ENCODE assay signal across 22 cellular contexts in the genomic region with DNA sequence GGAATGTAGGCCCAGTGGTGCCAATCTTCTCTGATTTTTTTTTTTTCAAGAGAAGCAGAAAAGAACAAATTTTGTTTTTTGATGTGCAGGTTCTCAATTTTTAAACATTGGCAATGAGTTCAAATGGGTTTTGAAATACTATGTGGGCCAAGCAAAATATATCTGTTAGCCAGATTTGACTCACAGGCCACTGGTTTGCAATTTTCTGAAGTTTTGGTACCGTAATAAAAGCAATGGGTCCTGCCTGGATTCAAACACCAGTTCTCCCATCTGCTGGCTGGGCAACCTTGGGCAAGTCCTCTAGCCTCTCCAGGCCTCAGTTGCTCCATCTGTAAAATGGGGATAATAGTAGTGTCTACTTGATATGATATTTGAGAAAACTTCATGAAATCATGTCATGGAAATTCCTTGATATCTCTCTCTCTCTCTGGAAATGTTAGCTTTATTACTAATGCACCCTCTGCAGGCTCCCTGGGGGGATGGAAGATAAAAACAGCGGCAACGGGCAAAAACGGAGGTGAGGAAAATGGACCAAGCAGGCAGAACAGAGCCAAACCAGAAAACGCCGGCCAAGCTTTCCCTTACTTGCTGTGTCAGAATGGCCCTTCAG.
DNase-seq lines count a peak whose midpoint lies in the region; ATAC-seq, FAIRE-seq and TF ChIP-seq lines count a peak whose summit lies in the region.
"Had no signal": no experiment of that assay in that cellular context is flagged by ENCODE, and none has a peak within 500 bp of the region (broad histone marks: within the 10 kb centered on the region; RNA-seq: fewer than 3 reads in every experiment).

No MANE protein-coding gene starts in this region.

- H3K27me3 ChIP-seq in HepG2 (ENCODE audit: control insufficient read depth in 1 of 2, insufficient read depth in 2 of 2, low read length in 2 of 2) (no peaks in the 10 kb centered on the region), right lobe of liver (no peaks in the 10 kb centered on the region), uterus (no peaks in the 10 kb centered on the region)
- H3K27me3 ChIP-seq: BLaER1, MG63 had no signal

- TF ChIP-seq CTCF in HepG2 (CRISPR knock-in tag; IDR thresholded peaks at IDR 0.05) (no peak), right lobe of liver (IDR thresholded peaks at IDR 0.05) (no peak), chondrocyte (IDR thresholded peaks at IDR 0.05) (peak; percentile 34), uterus (IDR thresholded peaks at IDR 0.05) (no peak)

- no peak for TF ChIP-seq RAD21 in HepG2 (CRISPR knock-in tag; IDR thresholded peaks at IDR 0.05)

- WGBS in HepG2 (ENCODE audit: low lambda C conversion rate) = 99% methylated on average over 6 of the region's 6 CpGs
- WGBS in right lobe of liver (ENCODE audit: insufficient coverage, low coverage, low lambda C conversion rate, missing lambda C conversion rate) = 86% methylated on average over 6 of the region's 6 CpGs

- in situ Hi-C loops in HepG2 (cut with HindIII; ENCODE audit: extremely low pct_ligation_motif_present, low pct_unique_long_range_greater_than_20kb) = no loop called here

- TF ChIP-seq EP300 in HepG2 (IDR thresholded peaks at IDR 0.05; ENCODE audit: low read depth in 2 of 2, low read length in 2 of 2) (no peak), HepG2 (CRISPR knock-in tag; IDR thresholded peaks at IDR 0.05; ENCODE audit: borderline replicate concordance) (no peak)

- no peaks in the 10 kb centered on the region for H4K20me1 ChIP-seq in HepG2 (ENCODE audit: insufficient read depth, low read length)
- H4K20me1 ChIP-seq: BLaER1 had no signal

- H3K79me2 ChIP-seq in HepG2 (ENCODE audit: insufficient read depth, low read length) = no peaks in the 10 kb centered on the region

- intact Hi-C loops in HepG2 (cut with micrococcal nuclease; ENCODE audit: unreplicated experiment) (no loop called here), right lobe of liver (cut with DNase I) (no loop called here), uterus (cut with DNase I; ENCODE audit: low total_unique reads) (no loop called here)

- no peaks in the 10 kb centered on the region for H3K9me3 Mint-ChIP-seq in chondrocyte (ENCODE audit: low read depth)
- H3K9me3 Mint-ChIP-seq: CD4-positive, alpha-beta memory T cell had no signal

- CTCF ChIA-PET in HepG2 (lab: Yijun Ruan, JAX; ENCODE audit: low intra/inter-chr PET ratio, low total read pairs) = no interaction called here

- H3K4me3 ChIP-seq in HepG2 (replicated peaks in 1 of 3; ENCODE audit: insufficient read depth in 1 of 3, low read depth in 2 of 3, low read length in 3 of 3) (no peak overlapping the region), right lobe of liver (no peak overlapping the region), uterus (no peak overlapping the region)
- H3K4me3 ChIP-seq: BLaER1, MG63 had no signal

- no peak for TF ChIP-seq POLR2A in HepG2 (IDR thresholded peaks at IDR 0.05; ENCODE audit: insufficient read depth in 1 of 2, low read depth in 2 of 2, low read length in 2 of 2)
- no peak for TF ChIP-seq POLR2A in right lobe of liver (IDR thresholded peaks at IDR 0.05)
- TF ChIP-seq POLR2A in uterus (IDR thresholded peaks at IDR 0.05) = no peak

- POLR2A ChIA-PET in HepG2 (lab: Yijun Ruan, JAX) = no interaction called here

- no peak overlapping the region for H3K27ac Mint-ChIP-seq in chondrocyte (ENCODE audit: unreplicated experiment)

- no peak overlapping the region for H2AFZ ChIP-seq in HepG2 (ENCODE audit: low read length)

- H3K4me1 Mint-ChIP-seq in chondrocyte (ENCODE audit: low read depth) = peaks cover 4% of the 10 kb centered on the region
- H3K4me1 Mint-ChIP-seq: CD4-positive, alpha-beta memory T cell had no signal

- BruUV-seq in HepG2 (replicated peaks; lab: Mats Ljungman, UMichigan) = no TSS peak

- H3K27ac ChIP-seq in HepG2 (ENCODE audit: extremely low read length, insufficient read depth, low read length) (no peak overlapping the region), right lobe of liver (no peak overlapping the region), uterus (no peak overlapping the region)
- H3K27ac ChIP-seq: BLaER1, RWPE1 had no signal

- H3K27me3 Mint-ChIP-seq in chondrocyte (ENCODE audit: low read depth) = no peaks in the 10 kb centered on the region
- H3K27me3 Mint-ChIP-seq: CD4-positive, alpha-beta memory T cell had no signal

- no peak for DNase-seq in HepG2 (ENCODE audit: low spot score)
- no peak for DNase-seq in right lobe of liver
- no peak for DNase-seq in chondrocyte (ENCODE audit: low spot score)
- peak; percentile 28 for DNase-seq in islet precursor cell
- no peak for DNase-seq in uterus
- DNase-seq in Kasumi-1 (lab: John Stamatoyannopoulos, UW) = no peak
- no peak for DNase-seq in HK-2 (ENCODE audit: unreplicated experiment)
- DNase-seq: CD4-positive, alpha-beta memory T cell; DMS53; MG63; NCI-H1048; NCI-H1436; NCI-H1930; NCI-H345; NCI-H524 treated with DMSO at 0.1 percent for 48 hours; PC-3 had no signal

- H3K36me3 ChIP-seq in HepG2 (replicated peaks in 1 of 2; ENCODE audit: control insufficient read depth in 1 of 2, insufficient read depth in 2 of 2, low read length in 2 of 2) = no peaks in the 10 kb centered on the region
- no peaks in the 10 kb centered on the region for H3K36me3 ChIP-seq in right lobe of liver
- H3K36me3 ChIP-seq in uterus = no peaks in the 10 kb centered on the region
- H3K36me3 ChIP-seq: BLaER1 had no signal

- H3K4me1 ChIP-seq in HepG2 (ENCODE audit: insufficient read depth, low read length) (no peaks in the 10 kb centered on the region), right lobe of liver (no peaks in the 10 kb centered on the region), uterus (no peaks in the 10 kb centered on the region)

- H3K9ac ChIP-seq in HepG2 (ENCODE audit: insufficient read depth, low read depth, low read length) = no peak overlapping the region
- H3K9ac ChIP-seq: BLaER1 had no signal

- H3K4me3 Mint-ChIP-seq in chondrocyte (ENCODE audit: unreplicated experiment) = no peak overlapping the region
- H3K4me3 Mint-ChIP-seq: CD4-positive, alpha-beta memory T cell had no signal

- no peak overlapping the region for H3K4me2 ChIP-seq in HepG2 (ENCODE audit: low read depth, low read length)
- H3K4me2 ChIP-seq: BLaER1 had no signal

- H3K36me3 Mint-ChIP-seq in chondrocyte (ENCODE audit: low read depth) = peaks cover 4% of the 10 kb centered on the region

- no peaks in the 10 kb centered on the region for H3K9me3 ChIP-seq in HepG2 (ENCODE audit: low read length)
- H3K9me3 ChIP-seq in right lobe of liver = no peaks in the 10 kb centered on the region
- no peaks in the 10 kb centered on the region for H3K9me3 ChIP-seq in uterus
- H3K9me3 ChIP-seq: BLaER1, MG63 had no signal

- no peak for FAIRE-seq in HepG2 (lab: Jason Lieb, UNC)
- FAIRE-seq: A204.1, GM12891, H54 had no signal

- ATAC-seq in HepG2 (no peak), right lobe of liver (no peak), GM19351 (IDR thresholded peaks at IDR 0.05; ENCODE audit: unreplicated experiment) (no peak)
- ATAC-seq: PC-3 had no signal

TF ChIP-seq in HepG2, 621 proteins besides CTCF, POLR2A, EP300 and RAD21:
- TF ChIP-seq ZNF572 (CRISPR knock-in tag; IDR thresholded peaks at IDR 0.05) (no peak), ZNF629 (CRISPR knock-in tag; conservative IDR thresholded peaks at IDR 0.05) (peak; percentile 69)
